Comparison of ENCODE assay signal across 8 cellular contexts in genomic region chr2:3518496-3519254, GRCh38. TPM values are rescaled to one million over a fixed set of nuclear protein-coding genes. Genes with fewer than 3 reads are reported as not detected.
DNase-seq lines count a peak whose midpoint lies in the region; ATAC-seq and TF ChIP-seq lines count a peak whose summit lies in the region.

No MANE protein-coding gene starts in this region.

- H3K4me1 ChIP-seq in cardiac muscle cell (ENCODE audit: low read depth) (peaks cover 24% of the 10 kb centered on the region), parathyroid adenoma (peaks cover 15% of the 10 kb centered on the region), tibial nerve (peaks cover 0 to 40% (median 16%) of the 10 kb centered on the region in 4 donors)

- H3K9ac ChIP-seq in parathyroid adenoma: peak overlapping the region; percentile 84

- H3K4me3 ChIP-seq in GM12864 (ENCODE audit: low read depth, low read length): peak overlapping the region; percentile 76
- H3K4me3 ChIP-seq in cardiac muscle cell: peak overlapping the region; percentile 52
- H3K4me3 ChIP-seq in parathyroid adenoma (ENCODE audit: low read depth, low read length): peak overlapping the region; percentile 92
- peak overlapping the region; percentile 59 to 94 (median 88) for H3K4me3 ChIP-seq in tibial nerve

- H3K27me3 ChIP-seq in cardiac muscle cell (no peaks in the 10 kb centered on the region), parathyroid adenoma (ENCODE audit: control insufficient read depth, insufficient read depth, low read length) (no peaks in the 10 kb centered on the region), tibial nerve (no peaks in the 10 kb centered on the region)

- peak; percentile 77 to 92 for TF ChIP-seq EP300 in tibial nerve (IDR thresholded peaks at IDR 0.05)

- peak overlapping the region; percentile 98 for H3K4me2 ChIP-seq in parathyroid adenoma (ENCODE audit: low read length)

- 0% methylated on average over 12 to 21 of the region's 67 CpGs for WGBS in tibial nerve, 2 donors

- H3K36me3 ChIP-seq in cardiac muscle cell (peaks cover 2% of the 10 kb centered on the region), parathyroid adenoma (ENCODE audit: control insufficient read depth, insufficient read depth, low read length) (no peaks in the 10 kb centered on the region), tibial nerve (peaks cover 0 to 17% (median 0%) of the 10 kb centered on the region in 3 donors)

- ATAC-seq in HG02678 (IDR thresholded peaks at IDR 0.05; ENCODE audit: unreplicated experiment): peak; percentile 79

- H2AFZ ChIP-seq in parathyroid adenoma: peak overlapping the region; percentile 96

- H3K27ac ChIP-seq in cardiac muscle cell (peak overlapping the region; percentile 96), parathyroid adenoma (peak overlapping the region; percentile 95), tibial nerve (peak overlapping the region; percentile 97 to 99 (median 98))

- DNase-seq in GM12864 (ENCODE audit: low read depth): peak; percentile 88
- peak; percentile 96 for DNase-seq in NCI-H1105 treated with DMSO at 0.1 percent for 48 hours (lab: John Stamatoyannopoulos, UW)
- DNase-seq in SKM-1 treated with dmso at 0.1 percent for 144 hours (lab: John Stamatoyannopoulos, UW; ENCODE audit: unreplicated experiment): peak; percentile 88
- DNase-seq in activated naive CD8-positive, alpha-beta T cell treated with anti-CD3 and anti-CD28 coated beads, Interleukin-2, amount 50 U/mL, for 16 hours (ENCODE audit: low read depth, low spot score): peak; percentile 93
- DNase-seq in cardiac muscle cell (ENCODE audit: low read depth in 1 of 2, low spot score in 1 of 2): peak; percentile 97 to 99
- peak; percentile 88 to 89 for DNase-seq in tibial nerve (ENCODE audit: low spot score in 2 of 2)

- H3K79me2 ChIP-seq in parathyroid adenoma: peaks cover 6% of the 10 kb centered on the region

- H3K9me3 ChIP-seq in cardiac muscle cell (ENCODE audit: low read depth): no peaks in the 10 kb centered on the region
- H3K9me3 ChIP-seq in parathyroid adenoma (ENCODE audit: control insufficient read depth, low read length): no peaks in the 10 kb centered on the region
- no peaks in the 10 kb centered on the region for H3K9me3 ChIP-seq in tibial nerve

- TF ChIP-seq POLR2A in tibial nerve (IDR thresholded peaks at IDR 0.05): peak; percentile 16 to 33

- TF ChIP-seq CTCF in GM12864 (IDR thresholded peaks at IDR 0.05; ENCODE audit: low read depth, low read length, missing control alignments) (no peak), cardiac muscle cell (IDR thresholded peaks at IDR 0.05; ENCODE audit: low read depth, low read length) (no peak), parathyroid adenoma (IDR thresholded peaks at IDR 0.05) (no peak), tibial nerve (IDR thresholded peaks at IDR 0.05) (peak in 1 of 5 experiments; percentile 42)

RNA-seq across cellular contexts. Expression of gene ADI1, which starts 0.7 kb away (rescaled TPM):
- total RNA-seq in cardiac muscle cell: 15.3 and 26.5 TPM in 2 replicates
- polyA plus RNA-seq in cardiac muscle cell: 30.3 and 65.9 TPM in 2 replicates
- total RNA-seq in tibial nerve: 100 to 1,000 TPM in 3 of 4 donors, 10 to 100 TPM in 1; 51.9 to 112 (median 106) TPM

RNA-seq across cellular contexts. Expression of gene RNASEH1, which starts 39.5 kb away (rescaled TPM):
- total RNA-seq in cardiac muscle cell: 24.3 and 24.5 TPM in 2 replicates
- 34.9 and 41.5 TPM in 2 replicates for polyA plus RNA-seq in cardiac muscle cell
- 10 to 100 TPM; 21.6 to 31.0 (median 26.1) TPM for total RNA-seq in tibial nerve

RNA-seq across cellular contexts. Expression of gene RPS7, which starts 56.4 kb away (rescaled TPM):
- total RNA-seq in cardiac muscle cell: 2,923 and 3,227 TPM in 2 replicates
- polyA plus RNA-seq in cardiac muscle cell: 487 and 521 TPM in 2 replicates
- total RNA-seq in tibial nerve: 1,000 to 10,000 TPM; 2,343 to 3,332 (median 3,117) TPM

Comparison
In these comparisons a context has a peak if more than half of its experiments do, and no peak if none do; other contexts are left out.
1. Peak in every context shown above with its lines: DNase-seq, ATAC-seq, H3K4me3 ChIP-seq and H3K27ac ChIP-seq.